Comparison of ENCODE assay signal across 10 cellular contexts in the genomic region with DNA sequence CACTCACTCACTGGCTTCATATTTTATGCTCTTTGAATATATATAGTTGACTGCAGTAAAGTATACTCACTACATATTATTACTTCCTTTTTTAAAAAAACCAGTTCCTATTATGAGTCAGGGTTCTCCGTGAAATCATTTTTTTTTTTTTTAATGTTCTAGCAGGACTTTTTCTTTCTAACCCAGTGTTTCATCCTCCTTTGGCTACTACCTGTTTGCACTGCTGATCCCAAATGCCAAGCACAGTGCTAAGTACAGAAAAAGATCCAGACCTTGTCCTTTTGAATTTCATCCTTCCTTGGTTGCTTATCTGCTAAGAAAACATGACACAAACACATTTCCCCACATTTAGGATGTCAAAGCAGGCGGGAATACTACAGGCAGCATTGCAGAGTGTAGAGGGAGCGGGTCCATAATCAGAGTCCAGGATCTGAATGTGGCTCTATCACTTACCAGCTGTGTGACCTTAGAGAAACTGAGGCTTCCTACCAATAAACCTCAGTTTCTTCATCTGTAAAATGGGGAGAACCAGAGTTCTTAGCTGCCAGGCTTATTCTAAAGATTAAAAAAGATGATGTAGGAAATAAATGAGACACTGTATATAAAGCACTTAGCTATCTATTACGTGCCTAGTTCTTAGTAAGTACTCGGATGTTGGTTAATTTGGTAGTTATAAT. TPM values are rescaled to one million over a fixed set of nuclear protein-coding genes. Genes with fewer than 3 reads are reported as not detected.
DNase-seq lines count a peak whose midpoint lies in the region; ATAC-seq and TF ChIP-seq lines count a peak whose summit lies in the region.
"Had no signal": no experiment of that assay in that cellular context is flagged by ENCODE, and none has a peak within 500 bp of the region (broad histone marks: within the 10 kb centered on the region; RNA-seq: fewer than 3 reads in every experiment).

No MANE protein-coding gene starts in this region.

- H2BK120ac ChIP-seq in H9 (ENCODE audit: low read depth, low read length, poor library complexity, severe bottlenecking): no peak overlapping the region

- H3K9me3 ChIP-seq in aorta (ENCODE audit: control insufficient read depth, low read length): no peaks in the 10 kb centered on the region
- no peaks in the 10 kb centered on the region for H3K9me3 ChIP-seq in H9 (ENCODE audit: control insufficient read depth, low read depth, low read length)

- DNase-seq in SKM-1 (lab: John Stamatoyannopoulos, UW; ENCODE audit: unreplicated experiment) (peak; percentile 9), naive B cell (no peak), NCI-H1694 treated with DMSO at 0.1 percent for 48 hours (lab: John Stamatoyannopoulos, UW) (no peak), DMS153 (lab: John Stamatoyannopoulos, UW) (no peak), aorta (no peak), H9 (no peak)
- DNase-seq: H7, trophoblast cell had no signal

- WGBS in aorta, 2 donors: 84 to 86% methylated on average over 5 of the region's 5 CpGs
- WGBS in H9 (ENCODE audit: extremely low coverage, insufficient read length, low lambda C conversion rate): no CpG with 5 or more reads among the region's 5 CpGs

- H3K23ac ChIP-seq in H9 (ENCODE audit: insufficient read length, low read depth, low read length): no peak overlapping the region

- no peak overlapping the region for H3K18ac ChIP-seq in H9 (ENCODE audit: insufficient read length, low read depth, low read length)

- H3K27me3 ChIP-seq in aorta (ENCODE audit: control insufficient read depth in 1 of 2, insufficient read depth in 2 of 2, low read length in 1 of 2): no peaks in the 10 kb centered on the region
- no peaks in the 10 kb centered on the region for H3K27me3 ChIP-seq in H9 (ENCODE audit: insufficient read depth, low read length)

- H3K4ac ChIP-seq in H9 (ENCODE audit: low read depth, low read length): no peak overlapping the region

- H2BK20ac ChIP-seq in H9 (ENCODE audit: low read depth, low read length, poor library complexity, severe bottlenecking): no peak overlapping the region

- TF ChIP-seq CTCF in H9 (conservative IDR thresholded peaks at IDR 0.05): no peak

- H3K4me2 ChIP-seq in H9 (ENCODE audit: insufficient read depth, insufficient read length, low read length): no peak overlapping the region

- H3K79me2 ChIP-seq in H9 (ENCODE audit: insufficient read depth, low read length): no peaks in the 10 kb centered on the region

- H2BK15ac ChIP-seq in H9 (ENCODE audit: low read depth, low read length): no peak overlapping the region

- H2BK12ac ChIP-seq in H9 (ENCODE audit: insufficient read length, low read depth, low read length): no peak overlapping the region

- H3K4me3 Mint-ChIP-seq in naive B cell (peak overlapping the region in 3 of 8 donors; percentile 18 to 76 (median 75)), H9 (no peak overlapping the region)

- H3K27ac ChIP-seq in aorta (ENCODE audit: low read depth in 1 of 2, low read length in 2 of 2) (no peak overlapping the region), H9 (ENCODE audit: insufficient read length, low read depth, low read length) (no peak overlapping the region)

- no peak overlapping the region for H4K8ac ChIP-seq in H9 (replicated peaks; ENCODE audit: insufficient read length, low read depth, low read length)

- no peaks in the 10 kb centered on the region for H3K23me2 ChIP-seq in H9 (ENCODE audit: insufficient read length, low read depth, low read length, poor library complexity, severe bottlenecking)

- no peak overlapping the region for H2AK5ac ChIP-seq in H9 (ENCODE audit: insufficient read length, low read length)

- peak; percentile 57 for ATAC-seq in GM19035 (IDR thresholded peaks at IDR 0.05; ENCODE audit: unreplicated experiment)
- ATAC-seq in HG03103 (IDR thresholded peaks at IDR 0.05; ENCODE audit: low read depth, unreplicated experiment): peak; percentile 54
- peak; percentile 79 to 88 for ATAC-seq in naive B cell (ENCODE audit: low read depth in 2 of 2)
- no peak for ATAC-seq in aorta (ENCODE audit: low FRiP score)

- peaks cover 0 to 14% of the 10 kb centered on the region in 2 donors for H3K36me3 Mint-ChIP-seq in naive B cell
- H3K36me3 Mint-ChIP-seq in H9 (ENCODE audit: insufficient read depth in 1 of 3, low read depth in 3 of 3): peaks cover 21 to 55% (median 42%) of the 10 kb centered on the region in 3 experiments

- H3K4me1 ChIP-seq in aorta (ENCODE audit: control insufficient read depth in 1 of 2, insufficient read depth in 2 of 2, low read length in 2 of 2): no peaks in the 10 kb centered on the region
- H3K4me1 ChIP-seq in H9 (ENCODE audit: insufficient read depth, low read length): no peaks in the 10 kb centered on the region

- H3K4me3 ChIP-seq in aorta (ENCODE audit: low read length in 2 of 2): no peak overlapping the region

- no peak overlapping the region for H2AFZ ChIP-seq in H9 (ENCODE audit: low read length)

- H3K27me3 Mint-ChIP-seq in naive B cell: no peaks in the 10 kb centered on the region
- H3K27me3 Mint-ChIP-seq in H9 (ENCODE audit: low read depth): no peaks in the 10 kb centered on the region; the same call in 1 of the 2 replicates

- H3K27ac Mint-ChIP-seq in naive B cell: peak overlapping the region; percentile 23 to 88 (median 77)
- no peak overlapping the region; a peak in 1 of 7 replicates for H3K27ac Mint-ChIP-seq in H9

- H3K56ac ChIP-seq in H9 (ENCODE audit: insufficient read length, low read depth, low read length): no peak overlapping the region

- H3K4me1 Mint-ChIP-seq in naive B cell (peaks cover 27 to 39% (median 35%) of the 10 kb centered on the region in 3 donors), H9 (no peaks in the 10 kb centered on the region)

- no peak overlapping the region for H3K9ac ChIP-seq in H9 (ENCODE audit: extremely low read depth, insufficient read length, low read length)

- peaks cover 0 to 3% of the 10 kb centered on the region in 2 donors for H3K36me3 ChIP-seq in aorta (ENCODE audit: control insufficient read depth in 1 of 2, insufficient read depth in 2 of 2, low read length in 1 of 2)

- no peak overlapping the region for H4K91ac ChIP-seq in H9 (ENCODE audit: insufficient read length, low read depth, low read length)

- H3K79me1 ChIP-seq in H9 (ENCODE audit: insufficient read depth, low read depth, low read length, poor library complexity, severe bottlenecking): no peaks in the 10 kb centered on the region

- H3K9me3 Mint-ChIP-seq in naive B cell (peaks cover 0 to 2% (median 0%) of the 10 kb centered on the region in 7 donors), H9 (peaks cover 10 to 15% of the 10 kb centered on the region in 2 experiments)

- H3K14ac ChIP-seq in H9 (ENCODE audit: insufficient read depth, low read length): no peak overlapping the region

- no peak overlapping the region for H2BK5ac ChIP-seq in H9 (ENCODE audit: insufficient read length, low read length)

- no peak overlapping the region for H3T11ph ChIP-seq in H9 (ENCODE audit: low read length)

- H4K5ac ChIP-seq in H9 (ENCODE audit: insufficient read length, low read depth, low read length): no peak overlapping the region

- no peaks in the 10 kb centered on the region for H4K20me1 ChIP-seq in H9 (ENCODE audit: control insufficient read depth, insufficient read depth, insufficient read length)

- intact Hi-C loops in aorta (cut with DNase I): no loop called here

RNA-seq across cellular contexts. Expression of a gene that starts 37.2 kb away (rescaled TPM):
- polyA plus RNA-seq in naive B cell (ENCODE audit: low read depth in 6 of 6) (under 1 TPM in 5 of 6 donors, not detected in 1; 0.13 to 0.62 (median 0.28) TPM), aorta (100 to 1,000 TPM in 1 of 2 donors, 1 to 10 TPM in 1; 4.2 to 225 TPM)
- total RNA-seq in aorta (10 to 100 TPM; 21.4 to 30.7 TPM), H9 (2021) (3.5 and 3.6 TPM in 2 replicates)

RNA-seq across cellular contexts. Expression of a gene that starts 42.0 kb away (rescaled TPM):
- polyA plus RNA-seq in naive B cell (ENCODE audit: low read depth in 6 of 6) (10 to 100 TPM; 19.3 to 40.9 (median 35.9) TPM), aorta (10 to 100 TPM; 16.7 to 21.1 TPM)
- total RNA-seq in aorta (10 to 100 TPM; 24.5 to 33.2 TPM), H9 (2021) (33.9 and 38.5 TPM in 2 replicates)

Comparison
In these comparisons a context has a peak if more than half of its experiments do, and no peak if none do; other contexts are left out.
1. H3K27ac Mint-ChIP-seq: peak in naive B cell (6 of 6); none in H9 (0 of 3).